24 cellular contexts compared by ENCODE assay signal in the genomic region with DNA sequence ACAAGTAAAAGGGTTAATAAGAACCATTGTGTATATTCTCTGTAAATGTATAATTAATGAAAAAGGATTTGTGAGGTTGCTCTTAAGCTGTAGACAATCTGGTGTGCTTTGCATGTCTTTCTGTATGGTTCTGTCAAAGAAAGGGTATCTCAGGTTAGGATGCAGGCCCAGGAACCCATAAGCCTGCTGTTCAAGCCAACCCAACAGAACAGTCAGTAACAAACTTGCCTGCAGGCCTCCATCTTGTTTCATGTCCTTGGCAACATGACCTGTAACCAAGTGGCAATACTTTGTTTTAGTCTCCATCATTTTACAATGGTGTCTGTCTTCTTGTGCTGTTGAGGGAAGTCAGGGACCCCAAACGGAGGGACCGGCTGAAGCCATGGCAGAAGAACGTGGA.
"Had no signal": no experiment of that assay in that cellular context is flagged by ENCODE, and none has a peak within 500 bp of the region (broad histone marks: within the 10 kb centered on the region; RNA-seq: fewer than 3 reads in every experiment).

No MANE protein-coding gene starts in this region.

- H3K27me3 ChIP-seq: SJSA1 had no signal

- H3K36me3 ChIP-seq: adrenal gland, SJSA1 had no signal

- H3K9me3 Mint-ChIP-seq: activated B cell treated with CpG ODN at 0.5 μM for 24 hours; activated T-helper 17 cell treated with anti-CD3 and anti-CD28 coated beads, Interleukin-2, amount 50 U/mL, for 72 hours had no signal

- H3K4me3 Mint-ChIP-seq: activated B cell treated with CpG ODN at 0.5 μM for 24 hours; activated CD4-positive, alpha-beta memory T cell treated with anti-CD3 and anti-CD28 coated beads for 36 hours; activated CD4-positive, alpha-beta T cell treated with anti-CD3 and anti-CD28 coated beads, Interleukin-2, amount 10 ng/mL, durations not matched to agents 7 days and 5 days; activated naive CD4-positive, alpha-beta T cell treated with anti-CD3 and anti-CD28 coated beads, Interleukin-2, amount 10 ng/mL, durations not matched to agents 7 days and 5 days; activated naive CD8-positive, alpha-beta T cell treated with anti-CD3 and anti-CD28 coated beads, Interleukin-2, amount 10 ng/mL, durations not matched to agents 7 days and 5 days; activated T-helper 17 cell treated with anti-CD3 and anti-CD28 coated beads, Interleukin-2, amount 50 U/mL, for 72 hours; T-helper 1 cell treated with Interleukin-12 subunit alpha and Interleukin-12 subunit beta and Interleukin-4 antibody, amounts not matched to agents 30 μg/mL and 1 μg/mL, for 36 hours had no signal

- H3K27ac ChIP-seq: adrenal gland, SJSA1 had no signal

- H3K4me1 Mint-ChIP-seq: activated CD4-positive, alpha-beta T cell treated with anti-CD3 and anti-CD28 coated beads, Interleukin-2, amount 10 ng/mL, durations not matched to agents 7 days and 5 days; activated naive CD4-positive, alpha-beta T cell treated with anti-CD3 and anti-CD28 coated beads, Interleukin-2, amount 10 ng/mL, durations not matched to agents 7 days and 5 days; activated T-helper 17 cell treated with anti-CD3 and anti-CD28 coated beads, Interleukin-2, amount 50 U/mL, for 72 hours had no signal

- H3K4me3 ChIP-seq: adrenal gland, SJSA1 had no signal

- H3K9me3 ChIP-seq: adrenal gland had no signal

- H3K27ac Mint-ChIP-seq: activated CD4-positive, alpha-beta memory T cell treated with anti-CD3 and anti-CD28 coated beads for 36 hours; activated CD4-positive, alpha-beta T cell treated with anti-CD3 and anti-CD28 coated beads, Interleukin-2, amount 10 ng/mL, durations not matched to agents 7 days and 5 days; activated naive CD4-positive, alpha-beta T cell treated with anti-CD3 and anti-CD28 coated beads, Interleukin-2, amount 10 ng/mL, durations not matched to agents 7 days and 5 days; activated naive CD8-positive, alpha-beta T cell treated with anti-CD3 and anti-CD28 coated beads, Interleukin-2, amount 10 ng/mL, durations not matched to agents 7 days and 5 days; activated T-helper 17 cell treated with anti-CD3 and anti-CD28 coated beads, Interleukin-2, amount 50 U/mL, for 72 hours; T-helper 1 cell treated with Interleukin-12 subunit alpha and Interleukin-12 subunit beta and Interleukin-4 antibody, amounts not matched to agents 30 μg/mL and 1 μg/mL, for 36 hours had no signal

- DNase-seq: activated B cell treated with CpG ODN at 0.5 μM for 24 hours; activated CD4-positive, alpha-beta memory T cell treated with anti-CD3 and anti-CD28 coated beads for 36 hours; activated CD4-positive, alpha-beta T cell treated with anti-CD3 and anti-CD28 coated beads, Interleukin-2, amount 10 ng/mL, durations not matched to agents 7 days and 5 days; activated CD8-positive, alpha-beta memory T cell treated with anti-CD3 and anti-CD28 coated beads for 24 hours; activated gamma-delta T cell treated with Interleukin-2 at 50 U/mL for 16 hours; activated naive CD4-positive, alpha-beta T cell treated with anti-CD3 and anti-CD28 coated beads, Interleukin-2, amount 10 ng/mL, durations not matched to agents 7 days and 5 days; activated naive CD8-positive, alpha-beta T cell treated with anti-CD3 and anti-CD28 coated beads, Interleukin-2, amount 10 ng/mL, durations not matched to agents 7 days and 5 days; activated T-cell treated with anti-CD3 and anti-CD28 coated beads, Interleukin-2, amount 50 U/mL, for 48 hours; adrenal gland; anterior cingulate cortex; cerebellar nuclear complex; KG1; NCI-H1092; NCI-H1417 treated with DMSO at 0.1 percent for 48 hours; NCI-H1694 treated with DMSO at 0.1 percent for 48 hours; NCI-H2029 treated with DMSO at 0.1 percent for 48 hours; NCI-H345; NCI-H510A; NCI-H526 treated with DMSO at 0.1 percent for 48 hours; PC-3; SHP77 had no signal

- H3K36me3 Mint-ChIP-seq: activated CD4-positive, alpha-beta memory T cell treated with anti-CD3 and anti-CD28 coated beads for 36 hours; activated naive CD4-positive, alpha-beta T cell treated with anti-CD3 and anti-CD28 coated beads, Interleukin-2, amount 10 ng/mL, durations not matched to agents 7 days and 5 days; activated naive CD8-positive, alpha-beta T cell treated with anti-CD3 and anti-CD28 coated beads, Interleukin-2, amount 10 ng/mL, durations not matched to agents 7 days and 5 days had no signal

- H3K27me3 Mint-ChIP-seq: activated B cell treated with CpG ODN at 0.5 μM for 24 hours had no signal

- ATAC-seq: activated T-helper 17 cell treated with anti-CD3 and anti-CD28 coated beads, Interleukin-2, amount 50 U/mL, for 72 hours; PC-3 had no signal
